In the genomic region with DNA sequence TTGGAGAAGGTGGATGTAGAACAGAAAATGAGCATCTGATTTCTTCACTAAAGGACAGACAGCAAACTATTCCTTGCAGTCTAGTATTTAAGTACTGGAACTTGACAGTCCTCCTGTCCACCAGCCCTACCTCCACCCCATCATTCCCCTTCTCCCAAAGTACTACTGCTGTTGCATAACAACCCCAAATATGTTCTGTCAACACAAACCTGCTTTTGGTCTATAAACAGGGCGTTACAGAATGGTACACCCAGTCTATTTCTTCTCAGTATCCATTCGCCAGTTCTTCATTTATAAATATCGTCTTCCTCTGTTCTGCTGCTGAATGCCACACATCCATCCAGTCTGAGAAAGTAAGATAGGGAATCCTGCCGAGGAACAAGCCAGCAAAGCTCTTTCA, we compare ENCODE assay signal across 2 cellular contexts.
TF ChIP-seq lines count a peak whose summit lies in the region.

No MANE protein-coding gene starts in this region.

TF ChIP-seq in liver, 16 proteins besides CTCF, POLR2A, EP300 and RAD21:
- TF ChIP-seq JUND (IDR thresholded peaks at IDR 0.05) (no peak), FOXA1 (IDR thresholded peaks at IDR 0.05) (peak; percentile 40), FOXA2 (IDR thresholded peaks at IDR 0.05) (peak; percentile 69), GABPA (IDR thresholded peaks at IDR 0.05 in 1 of 2, conservative IDR thresholded peaks at IDR 0.05 in 1 of 2) (no peak), RXRA (IDR thresholded peaks at IDR 0.05) (peak in 1 of 2 donors; percentile 42), MAX (IDR thresholded peaks at IDR 0.05) (no peak), HNF4A (conservative IDR thresholded peaks at IDR 0.05) (peak; percentile 37 to 59)
TF ChIP-seq in liver: peak in this region for 4.

TF ChIP-seq in HepG2, 621 proteins besides CTCF, POLR2A, EP300 and RAD21:
- TF ChIP-seq ATF7 (IDR thresholded peaks at IDR 0.05) (no peak), ATF7 (CRISPR knock-in tag; IDR thresholded peaks at IDR 0.05) (no peak)
